12 cellular contexts compared by ENCODE assay signal in genomic region chr3:40464339-40465110, GRCh38. TPM values are rescaled to one million over a fixed set of nuclear protein-coding genes. Genes with fewer than 3 reads are reported as not detected.
DNase-seq lines count a peak whose midpoint lies in the region; ATAC-seq, FAIRE-seq and TF ChIP-seq lines count a peak whose summit lies in the region.
"Had no signal": no experiment of that assay in that cellular context is flagged by ENCODE, and none has a peak within 500 bp of the region (broad histone marks: within the 10 kb centered on the region; RNA-seq: fewer than 3 reads in every experiment).

No MANE protein-coding gene starts in this region.

- peaks cover 54% of the 10 kb centered on the region for H3K36me3 Mint-ChIP-seq in effector memory CD8-positive, alpha-beta T cell (ENCODE audit: insufficient read depth)

- H3K27me3 ChIP-seq in left ventricle myocardium inferior (ENCODE audit: low read depth) = no peaks in the 10 kb centered on the region
- H3K27me3 ChIP-seq: BLaER1 treated with 17β-estradiol and CSF1 and Interleukin-3, amounts not matched to agents 10 nM and 100 nM; stomach had no signal

- peak overlapping the region; percentile 0 to 51 for H3K4me3 Mint-ChIP-seq in effector memory CD8-positive, alpha-beta T cell

- POLR2A ChIA-PET in A549 (lab: Yijun Ruan, JAX) = no interaction called here

- CTCF ChIA-PET in A549 (lab: Yijun Ruan, JAX) = interaction anchor here (0.6 to 1.4 kb wide), 3 partner anchors 10 to 525 kb away, joined by 3 to 5 read pairs (median 3); partner anchors contain the start of gene ZNF619

- no peaks in the 10 kb centered on the region for H3K27me3 Mint-ChIP-seq in effector memory CD8-positive, alpha-beta T cell

- DNase-seq in A549 (ENCODE audit: low read depth in 1 of 2, low spot score in 1 of 2) (no peak), GM12891 (ENCODE audit: insufficient read length, low spot score) (no peak), T-helper 9 cell (peak; percentile 19), left ventricle myocardium inferior (no peak), cardiac septum (ENCODE audit: low spot score) (no peak)
- DNase-seq in effector memory CD8-positive, alpha-beta T cell = peak; percentile 14 to 32 (median 18)
- DNase-seq in activated CD4-positive, CD25-positive, alpha-beta regulatory T cell treated with anti-CD3 and anti-CD28 coated beads, Interleukin-2, amount 50 U/mL, for 72 hours = no peak
- DNase-seq: NCI-H774, posterior cingulate gyrus, stomach had no signal

- no peak overlapping the region for H3K4me3 ChIP-seq in A549
- no peak overlapping the region for H3K4me3 ChIP-seq in left ventricle myocardium inferior
- H3K4me3 ChIP-seq: BLaER1 treated with 17β-estradiol and CSF1 and Interleukin-3, amounts not matched to agents 10 nM and 100 nM; stomach had no signal

- H3K27ac ChIP-seq in A549 = no peak overlapping the region
- H3K27ac ChIP-seq in left ventricle myocardium inferior (replicated peaks) = no peak overlapping the region
- H3K27ac ChIP-seq: stomach had no signal

- TF ChIP-seq RAD21 in A549 (conservative IDR thresholded peaks at IDR 0.05 in 1 of 2, IDR thresholded peaks at IDR 0.05 in 1 of 2) = no peak

- TF ChIP-seq CTCF in A549 (IDR thresholded peaks at IDR 0.05) (no peak), left ventricle myocardium inferior (IDR thresholded peaks at IDR 0.05; ENCODE audit: borderline replicate concordance) (no peak)

- no peaks in the 10 kb centered on the region for H3K9me3 Mint-ChIP-seq in effector memory CD8-positive, alpha-beta T cell

- H3K9me3 ChIP-seq in A549 (no peaks in the 10 kb centered on the region), left ventricle myocardium inferior (replicated peaks) (no peaks in the 10 kb centered on the region)
- H3K9me3 ChIP-seq: BLaER1 treated with 17β-estradiol and CSF1 and Interleukin-3, amounts not matched to agents 10 nM and 100 nM; stomach had no signal

- H3K4me1 Mint-ChIP-seq in effector memory CD8-positive, alpha-beta T cell (ENCODE audit: low read depth in 2 of 2) = peaks cover 11 to 16% of the 10 kb centered on the region in 2 donors

- FAIRE-seq in A549 (lab: Jason Lieb, UNC) (no peak), GM12891 (lab: Jason Lieb, UNC) (no peak)

- 94% methylated on average over 8 of the region's 9 CpGs for WGBS in A549 (ENCODE audit: missing lambda C conversion rate)

- no peak overlapping the region for H3K4me2 ChIP-seq in A549
- H3K4me2 ChIP-seq: BLaER1 treated with 17β-estradiol and CSF1 and Interleukin-3, amounts not matched to agents 10 nM and 100 nM had no signal

- no peak for TF ChIP-seq EP300 in A549 (IDR thresholded peaks at IDR 0.05)

- H3K36me3 ChIP-seq in left ventricle myocardium inferior = peaks cover 51% of the 10 kb centered on the region

- intact Hi-C loops in left ventricle myocardium inferior (cut with micrococcal nuclease) = no loop called here
- intact Hi-C loops in cardiac septum (cut with DNase I) = no loop called here

- H3K27ac Mint-ChIP-seq in effector memory CD8-positive, alpha-beta T cell = peak overlapping the region; percentile 32 to 55

- TF ChIP-seq POLR2A in A549 (IDR thresholded peaks at IDR 0.05; ENCODE audit: low read length) = no peak
- TF ChIP-seq POLR2A in GM12891 (IDR thresholded peaks at IDR 0.05; ENCODE audit: low read depth, low read length) = no peak; the same call in 1 of the 2 replicates

- ATAC-seq in A549 (peak in 1 of 2 experiments; percentile 14; a peak in 2 of 6 replicates), GM21423 (IDR thresholded peaks at IDR 0.05; ENCODE audit: unreplicated experiment) (no peak)
- peak; percentile 99 for ATAC-seq in effector memory CD8-positive, alpha-beta T cell (replicated peaks)

- peaks cover 11% of the 10 kb centered on the region; the same call in 1 of the 3 replicates for H3K4me1 ChIP-seq in A549
- H3K4me1 ChIP-seq in left ventricle myocardium inferior = no peaks in the 10 kb centered on the region

TF ChIP-seq in A549, 52 proteins besides CTCF, POLR2A, EP300 and RAD21 (continues in another document):
- TF ChIP-seq HOXA7 (CRISPR knock-in tag; IDR thresholded peaks at IDR 0.05) (0 out of 2 replicates have a peak, but pooled peaks have one; percentile 22), ZFP36 (IDR thresholded peaks at IDR 0.05; ENCODE audit: borderline replicate concordance, partially characterized antibody) (no peak), POLR2AphosphoS2 (conservative IDR thresholded peaks at IDR 0.05; ENCODE audit: low read length) (0 out of 2 replicates have a peak, but pooled peaks have one; percentile 50)

TF ChIP-seq in GM12891, 5 proteins besides CTCF, POLR2A, EP300 and RAD21:
- TF ChIP-seq POU2F2 (IDR thresholded peaks at IDR 0.05; ENCODE audit: low read depth, low read length) = no peak
- TF ChIP-seq POLR2AphosphoS5 (IDR thresholded peaks at IDR 0.05; ENCODE audit: low read depth, low read length) = peak; percentile 75
- no peak for TF ChIP-seq PAX5 (IDR thresholded peaks at IDR 0.05; ENCODE audit: insufficient read depth, low read length, severe bottlenecking)

RNA-seq across cellular contexts. Expression of gene RPL14, which starts 7.4 kb away (rescaled TPM):
- 345 and 488 TPM in 2 replicates for polyA plus RNA-seq in A549 (2011; rRNA removed)
- 307 and 343 TPM in 2 replicates for polyA plus RNA-seq in A549 (2012; cell fraction: cytosol; rRNA removed)
- 97.1 and 103 TPM in 2 replicates for polyA plus RNA-seq in A549 (2012; cell fraction: nucleus; rRNA removed)
- polyA plus RNA-seq in A549 (2017; fragmentation: RNase III; extraction: RNeasy Plus Mini Kit Qiagen cat#74134 plus additional on column Dnase treatment) = 673 to 717 TPM (median 682 TPM) in 3 replicates
- polyA minus RNA-seq in A549 (2011; rRNA and poly(A)+ RNA removed) = 254 and 358 TPM in 2 replicates
- 2,008 TPM for polyA plus RNA-seq in GM12891 (2012; ENCODE audit: low read depth, missing spikeins)
- total RNA-seq in left ventricle myocardium inferior = 901 TPM
- total RNA-seq in cardiac septum = 748 TPM

RNA-seq across cellular contexts. Expression of gene ZNF619, which starts 12.4 kb away (rescaled TPM):
- polyA plus RNA-seq in A549 (2011; rRNA removed) (4.1 and 5.1 TPM in 2 replicates), A549 (2017; fragmentation: RNase III; extraction: RNeasy Plus Mini Kit Qiagen cat#74134 plus additional on column Dnase treatment) (2.2 TPM in 3 replicates)
- polyA plus RNA-seq in A549 (2012; cell fraction: cytosol; rRNA removed) = 1.0 and 1.2 TPM in 2 replicates
- polyA plus RNA-seq in A549 (2012; cell fraction: nucleus; rRNA removed) = 1.0 and 1.2 TPM in 2 replicates
- 7.9 and 9.1 TPM in 2 replicates for polyA minus RNA-seq in A549 (2011; rRNA and poly(A)+ RNA removed)
- polyA plus RNA-seq in GM12891 (2012; ENCODE audit: low read depth, missing spikeins) = 1.3 TPM
- total RNA-seq in left ventricle myocardium inferior (3.6 TPM), cardiac septum (3.6 TPM)

RNA-seq across cellular contexts. Expression of gene ZNF620, which starts 41.3 kb away (rescaled TPM):
- polyA plus RNA-seq in A549 (2011; rRNA removed) = 3.2 and 3.8 TPM in 2 replicates
- 0.90 and 1.0 TPM in 2 replicates for polyA plus RNA-seq in A549 (2012; cell fraction: cytosol; rRNA removed)
- 0.31 and 0.54 TPM in 2 replicates for polyA plus RNA-seq in A549 (2012; cell fraction: nucleus; rRNA removed)
- 2.1 to 2.5 TPM (median 2.4 TPM) in 3 replicates for polyA plus RNA-seq in A549 (2017; fragmentation: RNase III; extraction: RNeasy Plus Mini Kit Qiagen cat#74134 plus additional on column Dnase treatment)
- polyA minus RNA-seq in A549 (2011; rRNA and poly(A)+ RNA removed) = 3.1 and 4.0 TPM in 2 replicates
- polyA plus RNA-seq in GM12891 (2012; ENCODE audit: low read depth, missing spikeins) = 0.78 TPM
- total RNA-seq in left ventricle myocardium inferior = 2.3 TPM
- 1.5 TPM for total RNA-seq in cardiac septum

Comparison
In these comparisons a context has a peak if more than half of its experiments do, and no peak if none do; other contexts are left out.
1. DNase-seq: peak in T-helper 9 cell (single experiment) and effector memory CD8-positive, alpha-beta T cell (3 of 3); none in A549 (0 of 2), GM12891 (single experiment), activated CD4-positive, CD25-positive, alpha-beta regulatory T cell treated with anti-CD3 and anti-CD28 coated beads, Interleukin-2, amount 50 U/mL, for 72 hours (single experiment), left ventricle myocardium inferior (single experiment) and cardiac septum (single experiment).